ENCODE assay signal across 8 cellular contexts in genomic region chr14:59189281-59189821, GRCh38. TPM values are rescaled to one million over a fixed set of nuclear protein-coding genes. Genes with fewer than 3 reads are reported as not detected.
DNase-seq lines count a peak whose midpoint lies in the region; ATAC-seq and TF ChIP-seq lines count a peak whose summit lies in the region.

No MANE protein-coding gene starts in this region.

- peak; percentile 1 for ATAC-seq in HG03039 (IDR thresholded peaks at IDR 0.05; ENCODE audit: unreplicated experiment)
- peak; percentile 4 for ATAC-seq in left lobe of liver
- no peak for ATAC-seq in HG03460 (IDR thresholded peaks at IDR 0.05; ENCODE audit: unreplicated experiment)

- DNase-seq in G401 (ENCODE audit: low spot score) (peak; percentile 46), T1000 (lab: John Stamatoyannopoulos, UW) (peak; percentile 34), chondrocyte (ENCODE audit: low spot score) (peak; percentile 86), left lobe of liver (ENCODE audit: low spot score) (no peak), inferior parietal cortex (ENCODE audit: extremely low spot score) (no peak)
- peak; percentile 22 for DNase-seq in stimulated activated CD4-positive, alpha-beta T cell treated with anti-CD3 and anti-CD28 coated beads, Interleukin-4, amount 100 ng/mL, for 24 hours

- H3K9me3 Mint-ChIP-seq in chondrocyte (ENCODE audit: low read depth), result no peaks in the 10 kb centered on the region

- no peaks in the 10 kb centered on the region for H3K36me3 Mint-ChIP-seq in chondrocyte (ENCODE audit: low read depth)

- H3K27ac Mint-ChIP-seq in chondrocyte (ENCODE audit: unreplicated experiment), result peak overlapping the region; percentile 86

- H3K4me3 Mint-ChIP-seq in chondrocyte (ENCODE audit: unreplicated experiment), result peak overlapping the region; percentile 92

- H3K27me3 Mint-ChIP-seq in chondrocyte (ENCODE audit: low read depth), result peaks cover 7% of the 10 kb centered on the region

- H3K4me1 Mint-ChIP-seq in chondrocyte (ENCODE audit: low read depth), result peaks cover 21% of the 10 kb centered on the region

- in situ Hi-C loops in G401 (cut with HindIII; ENCODE audit: low sequenced_read_pairs), result no loop called here

- TF ChIP-seq CTCF in chondrocyte (IDR thresholded peaks at IDR 0.05), result peak; percentile 46

RNA-seq across cellular contexts. Expression of gene DAAM1, which starts 0.9 kb away (rescaled TPM):
- total RNA-seq in G401 (2014; rRNA removed; shearing (Covaris generic)), result 0.27 and 2.3 TPM in 2 replicates
- total RNA-seq in chondrocyte, result 24.1 to 40.7 TPM (median 25.1 TPM) in 3 replicates
- 20.7 TPM for total RNA-seq in left lobe of liver

Comparison
In these comparisons a context has a peak if more than half of its experiments do, and no peak if none do; other contexts are left out.
1. DNase-seq: peak in G401 (single experiment), T1000 (single experiment), chondrocyte (single experiment) and stimulated activated CD4-positive, alpha-beta T cell treated with anti-CD3 and anti-CD28 coated beads, Interleukin-4, amount 100 ng/mL, for 24 hours (single experiment); none in left lobe of liver (single experiment) and inferior parietal cortex (single experiment).